20 cellular contexts compared by ENCODE assay signal in the genomic region with DNA sequence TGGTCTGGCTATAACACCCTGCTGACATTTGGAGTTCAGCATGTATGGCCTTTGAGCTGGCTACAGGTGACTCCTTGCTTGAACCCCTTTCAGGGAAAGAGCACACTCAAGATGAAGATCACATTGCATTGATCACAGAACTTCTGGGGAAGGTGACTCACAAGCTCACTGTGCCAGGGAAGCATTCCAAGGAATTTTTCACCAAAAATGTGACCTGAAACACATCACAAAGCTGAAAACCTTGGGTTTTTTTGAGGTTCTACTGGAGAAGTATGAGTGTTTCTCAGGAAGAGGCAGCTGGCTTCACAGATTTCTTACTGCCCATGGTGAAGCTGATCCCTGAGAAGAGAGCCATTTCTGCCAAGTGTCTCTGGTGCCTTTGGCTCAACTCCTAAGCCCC.
"Had no signal": no experiment of that assay in that cellular context is flagged by ENCODE, and none has a peak within 500 bp of the region (broad histone marks: within the 10 kb centered on the region; RNA-seq: fewer than 3 reads in every experiment).

No MANE protein-coding gene starts in this region.

- H3K4me1 Mint-ChIP-seq: activated CD4-positive, alpha-beta T cell treated with anti-CD3 and anti-CD28 coated beads, Interleukin-2, amount 10 ng/mL, durations not matched to agents 24 days and 14 days; activated T-helper 17 cell treated with anti-CD3 and anti-CD28 coated beads, Interleukin-2, amount 50 U/mL, for 72 hours; brain; central memory CD8-positive, alpha-beta T cell; naive thymus-derived CD8-positive, alpha-beta T cell; WTC11 had no signal

- H3K27ac ChIP-seq: gastrocnemius medialis, prostate gland, sigmoid colon, suprapubic skin had no signal

- H3K9me3 Mint-ChIP-seq: activated CD4-positive, alpha-beta T cell treated with anti-CD3 and anti-CD28 coated beads, Interleukin-2, amount 10 ng/mL, durations not matched to agents 24 days and 14 days; activated naive CD4-positive, alpha-beta T cell treated with anti-CD3 and anti-CD28 coated beads for 36 hours; type B pancreatic cell had no signal

- DNase-seq: activated CD4-positive, alpha-beta T cell treated with anti-CD3 and anti-CD28 coated beads, Interleukin-2, amount 10 ng/mL, durations not matched to agents 24 days and 14 days; activated CD8-positive, alpha-beta memory T cell treated with anti-CD3 and anti-CD28 coated beads for 24 hours; activated naive CD4-positive, alpha-beta T cell treated with anti-CD3 and anti-CD28 coated beads for 36 hours; effector memory CD8-positive, alpha-beta T cell; gastrocnemius medialis; left cardiac atrium; mucosa of descending colon; naive thymus-derived CD8-positive, alpha-beta T cell; nucleus accumbens; sigmoid colon; stimulated activated naive CD4-positive, alpha-beta T cell; T-helper 1 cell had no signal

- H3K4me1 ChIP-seq: gastrocnemius medialis, prostate gland, sigmoid colon, suprapubic skin had no signal

- H3K4me3 Mint-ChIP-seq: activated CD4-positive, alpha-beta T cell treated with anti-CD3 and anti-CD28 coated beads, Interleukin-2, amount 10 ng/mL, durations not matched to agents 24 days and 14 days; activated naive CD4-positive, alpha-beta T cell treated with anti-CD3 and anti-CD28 coated beads for 36 hours; activated T-helper 17 cell treated with anti-CD3 and anti-CD28 coated beads, Interleukin-2, amount 50 U/mL, for 72 hours; brain; central memory CD8-positive, alpha-beta T cell; effector memory CD8-positive, alpha-beta T cell; naive thymus-derived CD8-positive, alpha-beta T cell; type B pancreatic cell; WTC11 had no signal

- ATAC-seq: activated T-helper 17 cell treated with anti-CD3 and anti-CD28 coated beads, Interleukin-2, amount 50 U/mL, for 72 hours; effector memory CD8-positive, alpha-beta T cell; gastrocnemius medialis; left cardiac atrium; mucosa of descending colon; naive thymus-derived CD8-positive, alpha-beta T cell; WTC11 had no signal

- H3K9me3 ChIP-seq: gastrocnemius medialis, mucosa of descending colon, prostate gland, sigmoid colon, suprapubic skin had no signal

- H3K27me3 ChIP-seq: gastrocnemius medialis, sigmoid colon, suprapubic skin had no signal

- H3K27me3 Mint-ChIP-seq: activated CD4-positive, alpha-beta T cell treated with anti-CD3 and anti-CD28 coated beads, Interleukin-2, amount 10 ng/mL, durations not matched to agents 24 days and 14 days; activated T-helper 17 cell treated with anti-CD3 and anti-CD28 coated beads, Interleukin-2, amount 50 U/mL, for 72 hours; brain; central memory CD8-positive, alpha-beta T cell; effector memory CD8-positive, alpha-beta T cell; type B pancreatic cell had no signal

- H3K36me3 ChIP-seq: gastrocnemius medialis, prostate gland, sigmoid colon, suprapubic skin had no signal

- H3K27ac Mint-ChIP-seq: activated CD4-positive, alpha-beta T cell treated with anti-CD3 and anti-CD28 coated beads, Interleukin-2, amount 10 ng/mL, durations not matched to agents 24 days and 14 days; activated naive CD4-positive, alpha-beta T cell treated with anti-CD3 and anti-CD28 coated beads for 36 hours; activated T-helper 17 cell treated with anti-CD3 and anti-CD28 coated beads, Interleukin-2, amount 50 U/mL, for 72 hours; brain; effector memory CD8-positive, alpha-beta T cell; naive thymus-derived CD8-positive, alpha-beta T cell; type B pancreatic cell; WTC11 had no signal

- H3K36me3 Mint-ChIP-seq: brain; naive thymus-derived CD8-positive, alpha-beta T cell; type B pancreatic cell had no signal

- H3K4me3 ChIP-seq: gastrocnemius medialis, lung, mucosa of descending colon, prostate gland, sigmoid colon, suprapubic skin had no signal
